31 cellular contexts compared by ENCODE assay signal in genomic region chr22:25000686-25001085, GRCh38. TPM values are rescaled to one million over a fixed set of nuclear protein-coding genes. Genes with fewer than 3 reads are reported as not detected.
"Had no signal": no experiment of that assay in that cellular context is flagged by ENCODE, and none has a peak within 500 bp of the region (broad histone marks: within the 10 kb centered on the region; RNA-seq: fewer than 3 reads in every experiment).

No MANE protein-coding gene starts in this region.

- H3K4me1 ChIP-seq: testis, uterus had no signal

- H3K4me3 ChIP-seq: stomach, suprapubic skin, testis, thoracic aorta, thyroid gland, tibial artery, tibial nerve, transverse colon, upper lobe of left lung, upper lobe of right lung, uterus, vagina had no signal

- DNase-seq: stimulated activated CD4-positive, alpha-beta T cell treated with anti-CD3 and anti-CD28 coated beads, Interleukin-2, amount 100 ng/mL, for 48 hours; stimulated activated CD4-positive, alpha-beta T cell treated with anti-CD3 and anti-CD28 coated beads, Interleukin-4, amount 100 ng/mL, for 1 hour; stimulated activated CD4-positive, alpha-beta T cell treated with anti-CD3 and anti-CD28 coated beads, Interleukin-4, amount 100 ng/mL, for 24 hours; stimulated activated CD4-positive, alpha-beta T cell treated with anti-CD3 and anti-CD28 coated beads, Interleukin-4, amount 100 ng/mL, for 4 hours; stimulated activated CD8-positive, alpha-beta memory T cell treated with anti-CD3 and anti-CD28 coated beads, Interleukin-4, amount 100 ng/mL, for 48 hours; stimulated activated naive B cell treated with anti-CD40 and anti-IgM and Interleukin-4, amounts not matched to agents 10 μg/mL and 1 μg/mL and 100 μg/mL, for 72 hours; stimulated activated naive CD4-positive, alpha-beta T cell; stimulated activated naive CD4-positive, alpha-beta T cell treated with Interleukin-2 at 50 U/mL for 16 hours; stimulated activated naive CD8-positive, alpha-beta T cell treated with anti-CD3 and anti-CD28 coated beads, Interleukin-15, amount 100 ng/mL, for 72 hours; stimulated activated naive CD8-positive, alpha-beta T cell treated with anti-CD3 and anti-CD28 coated beads, Interleukin-15, Interleukin-2, amounts not matched to agents 100 U/mL and 50 U/mL, for 24 hours; stomach; substantia nigra; testis; thyroid gland; tibial artery; transverse colon; upper lobe of left lung; upper lobe of right lung; uterus had no signal

- H3K4me3 Mint-ChIP-seq: stimulated activated effector memory CD8-positive, alpha-beta T cell treated with anti-CD3 and anti-CD28 coated beads, Interleukin-12 subunit alpha, Interleukin-12 subunit beta, amount 100 ng/mL, for 72 hours; stimulated activated memory B cell treated with anti-CD40 and anti-IgM and Interleukin-4, amounts not matched to agents 10 μg/mL and 1 μg/mL and 100 μg/mL, for 72 hours; stimulated activated naive B cell treated with anti-CD40 and anti-IgM and Interleukin-4, amounts not matched to agents 10 μg/mL and 1 μg/mL and 100 μg/mL, for 72 hours; stimulated activated naive CD8-positive, alpha-beta T cell treated with anti-CD3 and anti-CD28 coated beads, Interleukin-15, amount 100 ng/mL, for 72 hours; stimulated activated naive CD8-positive, alpha-beta T cell treated with anti-CD3 and anti-CD28 coated beads, Interleukin-15, Interleukin-2, amounts not matched to agents 100 ng/mL and 50 ng/mL, for 24 hours; type B pancreatic cell had no signal

- H3K27me3 ChIP-seq: stomach, suprapubic skin, testis, thyroid gland, tibial artery, tibial nerve, transverse colon, upper lobe of left lung, upper lobe of right lung, uterus, vagina had no signal

- H3K27ac ChIP-seq: suprapubic skin, testis, thoracic aorta, tibial artery, transverse colon, upper lobe of left lung, upper lobe of right lung, uterus, vagina had no signal

- H3K9me3 ChIP-seq: stomach, suprapubic skin, testis, thoracic aorta, thyroid gland, tibial artery, tibial nerve, transverse colon, upper lobe of left lung, upper lobe of right lung, uterus, vagina had no signal

- H3K4me1 Mint-ChIP-seq: stimulated activated memory B cell treated with anti-CD40 and anti-IgM and Interleukin-4, amounts not matched to agents 10 μg/mL and 1 μg/mL and 100 μg/mL, for 72 hours; stimulated activated naive B cell treated with anti-CD40 and anti-IgM and Interleukin-4, amounts not matched to agents 10 μg/mL and 1 μg/mL and 100 μg/mL, for 72 hours had no signal

- H3K27ac Mint-ChIP-seq: stimulated activated effector memory CD8-positive, alpha-beta T cell treated with anti-CD3 and anti-CD28 coated beads, Interleukin-12 subunit alpha, Interleukin-12 subunit beta, amount 100 ng/mL, for 72 hours; stimulated activated memory B cell treated with anti-CD40 and anti-IgM and Interleukin-4, amounts not matched to agents 10 μg/mL and 1 μg/mL and 100 μg/mL, for 72 hours; stimulated activated naive B cell treated with anti-CD40 and anti-IgM and Interleukin-4, amounts not matched to agents 10 μg/mL and 1 μg/mL and 100 μg/mL, for 72 hours; stimulated activated naive CD8-positive, alpha-beta T cell treated with anti-CD3 and anti-CD28 coated beads, Interleukin-15, amount 100 ng/mL, for 72 hours; stimulated activated naive CD8-positive, alpha-beta T cell treated with anti-CD3 and anti-CD28 coated beads, Interleukin-15, Interleukin-2, amounts not matched to agents 100 ng/mL and 50 ng/mL, for 24 hours; type B pancreatic cell had no signal

- H3K27me3 Mint-ChIP-seq: type B pancreatic cell had no signal

- H3K36me3 Mint-ChIP-seq: stimulated activated effector memory CD8-positive, alpha-beta T cell treated with anti-CD3 and anti-CD28 coated beads, Interleukin-12 subunit alpha, Interleukin-12 subunit beta, amount 100 ng/mL, for 72 hours; stimulated activated memory B cell treated with anti-CD40 and anti-IgM and Interleukin-4, amounts not matched to agents 10 μg/mL and 1 μg/mL and 100 μg/mL, for 72 hours; stimulated activated naive B cell treated with anti-CD40 and anti-IgM and Interleukin-4, amounts not matched to agents 10 μg/mL and 1 μg/mL and 100 μg/mL, for 72 hours; type B pancreatic cell had no signal

- H3K9me3 Mint-ChIP-seq: stimulated activated effector memory CD8-positive, alpha-beta T cell treated with anti-CD3 and anti-CD28 coated beads, Interleukin-12 subunit alpha, Interleukin-12 subunit beta, amount 100 ng/mL, for 72 hours; stimulated activated memory B cell treated with anti-CD40 and anti-IgM and Interleukin-4, amounts not matched to agents 10 μg/mL and 1 μg/mL and 100 μg/mL, for 72 hours; stimulated activated naive B cell treated with anti-CD40 and anti-IgM and Interleukin-4, amounts not matched to agents 10 μg/mL and 1 μg/mL and 100 μg/mL, for 72 hours; stimulated activated naive CD8-positive, alpha-beta T cell treated with anti-CD3 and anti-CD28 coated beads, Interleukin-15, amount 100 ng/mL, for 72 hours; stimulated activated naive CD8-positive, alpha-beta T cell treated with anti-CD3 and anti-CD28 coated beads, Interleukin-15, Interleukin-2, amounts not matched to agents 100 ng/mL and 50 ng/mL, for 24 hours; type B pancreatic cell had no signal

- H3K36me3 ChIP-seq: stomach, suprapubic skin, thoracic aorta, thyroid gland, tibial artery, tibial nerve, transverse colon, upper lobe of left lung, upper lobe of right lung, uterus, vagina had no signal

RNA-seq across cellular contexts. Expression of gene LHFPL7, which starts 54.2 kb away (rescaled TPM):
- total RNA-seq: stomach, subcutaneous adipose tissue, temporal lobe, testis, thoracic aorta, thyroid gland, tibial nerve, transverse colon, upper lobe of left lung, upper lobe of right lung, ureter, urinary bladder, vagina had no signal
- polyA plus RNA-seq: urinary bladder had no signal
